Comparison of ENCODE assay signal across 9 cellular contexts in genomic region chr2:69026026-69026425, GRCh38. TPM values are rescaled to one million over a fixed set of nuclear protein-coding genes. Genes with fewer than 3 reads are reported as not detected.
DNase-seq lines count a peak whose midpoint lies in the region; ATAC-seq, FAIRE-seq and TF ChIP-seq lines count a peak whose summit lies in the region.
"Had no signal": no experiment of that assay in that cellular context is flagged by ENCODE, and none has a peak within 500 bp of the region (broad histone marks: within the 10 kb centered on the region; RNA-seq: fewer than 3 reads in every experiment).

No MANE protein-coding gene starts in this region.

- no peak overlapping the region for H4K12ac ChIP-seq in trophoblast cell (ENCODE audit: low read depth, low read length)

- intact Hi-C loops in esophagus squamous epithelium (cut with DNase I), result loop anchor here (5.0 kb wide), 1 partner anchor 281 kb away; no protein-coding TSS in a partner anchor

- H3K9me3 ChIP-seq in esophagus squamous epithelium, result no peaks in the 10 kb centered on the region
- H3K9me3 ChIP-seq in trophoblast cell (ENCODE audit: insufficient read depth, low read depth, low read length), result no peaks in the 10 kb centered on the region

- no peak overlapping the region for H3K4ac ChIP-seq in trophoblast cell (ENCODE audit: low read depth, low read length)

- H3K4me1 ChIP-seq in esophagus squamous epithelium, result peaks cover 0 to 36% (median 19%) of the 10 kb centered on the region in 3 donors
- peaks cover 0 to 3% of the 10 kb centered on the region in 2 experiments for H3K4me1 ChIP-seq in trophoblast cell (ENCODE audit: control insufficient read depth in 1 of 2, insufficient read depth in 2 of 2, low read length in 2 of 2)

- ATAC-seq in GM19324 (IDR thresholded peaks at IDR 0.05; ENCODE audit: low FRiP score, unreplicated experiment), result no peak
- no peak for ATAC-seq in HG02885 (IDR thresholded peaks at IDR 0.05; ENCODE audit: poor library complexity, unreplicated experiment)

- no peak overlapping the region for H2AFZ ChIP-seq in trophoblast cell (ENCODE audit: insufficient read depth, low read length, poor library complexity)

- H2BK5ac ChIP-seq in trophoblast cell (ENCODE audit: low read depth, low read length, poor library complexity), result no peak overlapping the region

- no peak overlapping the region for H3K18ac ChIP-seq in trophoblast cell (ENCODE audit: low read length)

- TF ChIP-seq CTCF in esophagus squamous epithelium (IDR thresholded peaks at IDR 0.05), result peak in 5 of 6 experiments; percentile 47 to 78 (median 65)

- H3K36me3 ChIP-seq in esophagus squamous epithelium (no peaks in the 10 kb centered on the region), trophoblast cell (ENCODE audit: control insufficient read depth in 1 of 2, insufficient read depth in 2 of 2, low read length in 2 of 2) (no peaks in the 10 kb centered on the region)

- no peak overlapping the region for H3K23ac ChIP-seq in trophoblast cell (ENCODE audit: low read length)

- FAIRE-seq in RCC 7860 (lab: Jason Lieb, UNC), result no peak

- no peak overlapping the region for H2BK120ac ChIP-seq in trophoblast cell (ENCODE audit: insufficient read depth, low read length, poor library complexity)

- no peak overlapping the region for H3K14ac ChIP-seq in trophoblast cell (ENCODE audit: low read length)

- H3K27ac ChIP-seq in esophagus squamous epithelium, result peak overlapping the region in 1 of 4 donors; percentile 19
- no peak overlapping the region for H3K27ac ChIP-seq in trophoblast cell (ENCODE audit: low read depth, low read length)

- DNase-seq in NCI-H2171 treated with DMSO at 0.1 percent for 48 hours (lab: John Stamatoyannopoulos, UW), result peak; percentile 7
- no peak for DNase-seq in NCI-H2171 (lab: John Stamatoyannopoulos, UW)
- peak; percentile 37 for DNase-seq in HPDE6-E6E7 (ENCODE audit: extremely low spot score)
- DNase-seq in RCC 7860 (ENCODE audit: low spot score), result peak; percentile 45
- DNase-seq in esophagus squamous epithelium (lab: John Stamatoyannopoulos, UW), result no peak
- DNase-seq in trophoblast cell, result peak; percentile 58 to 83

- 56 to 64% methylated on average over 4 of the region's 4 CpGs for WGBS in esophagus squamous epithelium, 2 donors
- WGBS in trophoblast cell (ENCODE audit: extremely low coverage, insufficient coverage, insufficient read length), result no CpG with 5 or more reads among the region's 4 CpGs

- no peak overlapping the region for H2BK12ac ChIP-seq in trophoblast cell (ENCODE audit: low read length)

- H3K27me3 ChIP-seq in esophagus squamous epithelium (no peaks in the 10 kb centered on the region), trophoblast cell (ENCODE audit: insufficient read depth, low read length) (no peaks in the 10 kb centered on the region)

- H3K4me3 ChIP-seq in esophagus squamous epithelium, result no peak overlapping the region
- no peak overlapping the region for H3K4me3 ChIP-seq in trophoblast cell (ENCODE audit: low read depth, low read length)

- no peaks in the 10 kb centered on the region for H3K79me1 ChIP-seq in trophoblast cell (ENCODE audit: low read length)

- no peaks in the 10 kb centered on the region for H3K79me2 ChIP-seq in trophoblast cell (ENCODE audit: control insufficient read depth, insufficient read depth, low read length, poor library complexity)

- no peak overlapping the region for H3K9ac ChIP-seq in trophoblast cell (ENCODE audit: low read length)

- no peak overlapping the region for H2AK5ac ChIP-seq in trophoblast cell (ENCODE audit: low read length)

- H4K91ac ChIP-seq in trophoblast cell (ENCODE audit: low read depth, low read length), result no peak overlapping the region

- no peak for TF ChIP-seq POLR2A in esophagus squamous epithelium (IDR thresholded peaks at IDR 0.05)

- H3K4me2 ChIP-seq in trophoblast cell (ENCODE audit: low read length), result no peak overlapping the region

- no peak overlapping the region for H4K8ac ChIP-seq in trophoblast cell (ENCODE audit: low read depth, low read length)

RNA-seq across cellular contexts. Expression of gene ANTXR1, which starts 13.0 kb away (rescaled TPM):
- 10 to 100 TPM in 3 of 4 donors, 1 to 10 TPM in 1; 7.8 to 50.9 (median 17.3) TPM for total RNA-seq in esophagus squamous epithelium
- polyA plus RNA-seq in trophoblast cell (2013), result 23.0 and 24.3 TPM in 2 replicates
- total RNA-seq: CD4-positive, CD25-positive, alpha-beta regulatory T cell had no signal
- polyA plus RNA-seq: CD4-positive, CD25-positive, alpha-beta regulatory T cell had no signal

RNA-seq across cellular contexts. Expression of gene GKN1, which starts 51.6 kb away (rescaled TPM):
- total RNA-seq in esophagus squamous epithelium, result 1 to 10 TPM in 1 of 4 donors, not detected in 3; 2.5 TPM
- not detected in 2 replicates for polyA plus RNA-seq in trophoblast cell (2013)
- total RNA-seq: CD4-positive, CD25-positive, alpha-beta regulatory T cell had no signal
- polyA plus RNA-seq: CD4-positive, CD25-positive, alpha-beta regulatory T cell had no signal

Comparison
In these comparisons a context has a peak if more than half of its experiments do, and no peak if none do; other contexts are left out.
1. DNase-seq: peak in NCI-H2171 treated with DMSO at 0.1 percent for 48 hours (single experiment), HPDE6-E6E7 (single experiment), RCC 7860 (single experiment) and trophoblast cell (2 of 2); none in NCI-H2171 (single experiment) and esophagus squamous epithelium (single experiment).